In the genomic region with DNA sequence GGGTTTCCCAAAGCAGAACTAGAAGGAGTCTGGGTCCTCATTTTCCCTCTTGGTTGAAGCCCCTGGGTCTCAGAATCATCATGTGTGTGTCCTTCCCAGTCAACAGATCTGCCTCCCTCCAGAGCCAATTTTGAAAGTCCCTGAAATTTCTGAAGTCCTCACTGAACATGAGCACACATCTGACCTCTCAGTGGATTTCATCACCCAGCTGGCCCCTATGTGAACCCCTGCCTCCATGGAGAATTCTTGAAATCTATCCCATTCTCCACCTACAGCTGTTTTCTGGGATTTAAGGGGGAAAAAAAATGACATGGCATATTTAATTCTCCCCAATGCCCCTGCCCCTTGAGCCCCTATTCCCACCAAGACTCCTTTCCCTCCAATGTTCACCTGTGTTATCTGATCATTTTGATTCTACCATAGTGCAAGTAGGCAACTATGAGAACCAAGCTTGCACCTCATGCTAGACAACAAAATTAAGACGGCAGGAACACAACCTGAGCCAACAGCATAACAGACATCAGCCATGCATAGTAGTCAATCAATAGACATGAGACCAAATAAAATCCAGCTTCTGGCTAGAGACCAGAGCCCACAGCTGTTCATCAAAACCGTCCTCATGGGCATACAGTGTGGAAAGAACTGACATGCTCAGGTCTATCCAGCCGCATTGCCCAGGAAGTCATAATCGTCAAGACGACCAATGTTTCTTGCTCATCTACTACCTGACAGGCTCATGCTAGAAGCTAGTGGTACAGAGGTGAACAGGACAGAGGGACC, we compare ENCODE assay signal across 17 cellular contexts. TPM values are rescaled to one million over a fixed set of nuclear protein-coding genes. Genes with fewer than 3 reads are reported as not detected.
A peak's percentile ranks its signal among the peaks of the same experiment; 100 is the strongest.
DNase-seq lines count a peak whose midpoint lies in the region; ATAC-seq and TF ChIP-seq lines count a peak whose summit lies in the region.
"Had no signal": no experiment of that assay in that cellular context is flagged by ENCODE, and none has a peak within 500 bp of the region (broad histone marks: within the 10 kb centered on the region; RNA-seq: fewer than 3 reads in every experiment).

No MANE protein-coding gene starts in this region.

- intact Hi-C loops in MCF 10A (cut with micrococcal nuclease) (no loop called here), mammary epithelial cell (cut with micrococcal nuclease) (no loop called here), heart right ventricle (cut with DNase I) (loop anchor here in 1 of 10 donors (10.0 kb wide), 1 partner anchor 379 kb away; no protein-coding TSS in a partner anchor), sciatic nerve (cut with DNase I) (no loop called here)

- H3K27me3 ChIP-seq in mammary epithelial cell (ENCODE audit: insufficient read depth, low read length) (no peaks in the 10 kb centered on the region), SJCRH30 (no peaks in the 10 kb centered on the region), heart right ventricle (peaks cover 0 to 9% (median 0%) of the 10 kb centered on the region in 7 donors), gastroesophageal sphincter (peaks cover 35% of the 10 kb centered on the region)
- H3K27me3 ChIP-seq: body of pancreas, upper lobe of right lung had no signal

- ATAC-seq in heart right ventricle (peak in 7 of 8 donors; percentile 46 to 80 (median 69)), sciatic nerve (peak; percentile 89), gastroesophageal sphincter (no peak)
- ATAC-seq: body of pancreas, upper lobe of right lung had no signal

- peaks cover 53% of the 10 kb centered on the region for H3K4me1 Mint-ChIP-seq in MCF 10A (ENCODE audit: insufficient read depth, unreplicated experiment)
- H3K4me1 Mint-ChIP-seq: activated B cell treated with CpG ODN at 0.5 μM for 24 hours; activated naive CD8-positive, alpha-beta T cell treated with anti-CD3 and anti-CD28 coated beads, Interleukin-2, amount 10 ng/mL, durations not matched to agents 7 days and 5 days had no signal

- dilution Hi-C loops in mammary epithelial cell (cut with HindIII; ENCODE audit: low sequenced_read_pairs): loop anchor here (25.0 kb wide), 1 partner anchor 402 kb away; no protein-coding TSS in a partner anchor

- H3K27me3 Mint-ChIP-seq in MCF 10A (ENCODE audit: insufficient read depth, unreplicated experiment): no peaks in the 10 kb centered on the region
- H3K27me3 Mint-ChIP-seq: activated B cell treated with CpG ODN at 0.5 μM for 24 hours; activated naive CD8-positive, alpha-beta T cell treated with anti-CD3 and anti-CD28 coated beads, Interleukin-2, amount 10 ng/mL, durations not matched to agents 7 days and 5 days had no signal

- no peak overlapping the region for H3K4me2 ChIP-seq in mammary epithelial cell (ENCODE audit: insufficient read depth, low read depth, low read length)

- no peak for TF ChIP-seq EP300 in gastroesophageal sphincter (IDR thresholded peaks at IDR 0.05)

- POLR2A ChIA-PET in MCF 10A (lab: Yijun Ruan, JAX): interaction anchor here (0.6 to 2.4 kb wide), 5 partner anchors 9 to 399 kb away, joined by 3 to 8 read pairs (median 4); partner anchors contain the start of gene SOX9

- H3K79me2 ChIP-seq in mammary epithelial cell (ENCODE audit: insufficient read depth, low read length): no peaks in the 10 kb centered on the region

- H3K4me3 ChIP-seq in mammary epithelial cell (replicated peaks in 1 of 3; ENCODE audit: insufficient read depth in 1 of 3, low read depth in 2 of 3, low read length in 3 of 3) (no peak overlapping the region), SJCRH30 (no peak overlapping the region), heart right ventricle (no peak overlapping the region), gastroesophageal sphincter (no peak overlapping the region)
- H3K4me3 ChIP-seq: body of pancreas, lung, upper lobe of right lung had no signal

- no peak overlapping the region for H2AFZ ChIP-seq in mammary epithelial cell (ENCODE audit: low read depth, low read length)

- BruUV-seq in MCF 10A (replicated peaks; lab: Mats Ljungman, UMichigan) (no TSS peak), mammary epithelial cell (replicated peaks; lab: Mats Ljungman, UMichigan) (no TSS peak)

- peak; percentile 47 for DNase-seq in MCF 10A (ENCODE audit: unreplicated experiment)
- no peak for DNase-seq in mammary epithelial cell
- peak; percentile 84 to 97 for DNase-seq in SJCRH30
- no peak for DNase-seq in heart right ventricle
- no peak for DNase-seq in sciatic nerve (ENCODE audit: low spot score)
- DNase-seq in NCI-H524 treated with DMSO at 0.1 percent for 48 hours (lab: John Stamatoyannopoulos, UW): no peak
- no peak for DNase-seq in ACHN
- DNase-seq: activated B cell treated with CpG ODN at 0.5 μM for 24 hours; activated CD4-positive, alpha-beta T cell treated with anti-CD3 and anti-CD28 coated beads, Interleukin-2, amount 50 U/mL, for 48 hours; activated naive CD8-positive, alpha-beta T cell treated with anti-CD3 and anti-CD28 coated beads, Interleukin-2, amount 10 ng/mL, durations not matched to agents 7 days and 5 days; body of pancreas; COR-L47; GOT3; NCI-H510A treated with DMSO at 0.1 percent for 48 hours; upper lobe of right lung had no signal

- no peaks in the 10 kb centered on the region for H3K36me3 Mint-ChIP-seq in MCF 10A (ENCODE audit: insufficient read depth, unreplicated experiment)
- H3K36me3 Mint-ChIP-seq: activated naive CD8-positive, alpha-beta T cell treated with anti-CD3 and anti-CD28 coated beads, Interleukin-2, amount 10 ng/mL, durations not matched to agents 7 days and 5 days had no signal

- in situ Hi-C loops in mammary epithelial cell (cut with MboI; ENCODE audit: low sequenced_read_pairs in 2 of 2): no loop called here
- in situ Hi-C loops in ACHN (cut with HindIII; ENCODE audit: low pct_ligation_motif_present, low pct_unique_long_range_greater_than_20kb, low sequenced_read_pairs): loop anchor here (25.0 kb wide), 1 partner anchor 277 kb away; no protein-coding TSS in a partner anchor

- H3K36me3 ChIP-seq in mammary epithelial cell (ENCODE audit: insufficient read depth, low read length) (no peaks in the 10 kb centered on the region), SJCRH30 (no peaks in the 10 kb centered on the region), heart right ventricle (no peaks in the 10 kb centered on the region), gastroesophageal sphincter (no peaks in the 10 kb centered on the region)
- H3K36me3 ChIP-seq: upper lobe of right lung had no signal

- WGBS in mammary epithelial cell (ENCODE audit: low coverage, missing lambda C conversion rate): 89% methylated on average over 5 of the region's 5 CpGs
- 73 to 83% methylated on average over 5 of the region's 5 CpGs for WGBS in heart right ventricle, 2 donors
- WGBS in gastroesophageal sphincter (ENCODE audit: low coverage in 1 of 2), 2 donors: 81 to 90% methylated on average over 3 to 5 of the region's 5 CpGs

- H3K27ac ChIP-seq in mammary epithelial cell (ENCODE audit: insufficient read depth, low read depth, low read length) (no peak overlapping the region), SJCRH30 (peak overlapping the region; percentile 97), heart right ventricle (peak overlapping the region in 4 of 10 donors; percentile 2 to 62 (median 46)), gastroesophageal sphincter (no peak overlapping the region)
- H3K27ac ChIP-seq: body of pancreas, upper lobe of right lung had no signal

- H3K4me1 ChIP-seq in mammary epithelial cell (ENCODE audit: insufficient read depth, low read length): peaks cover 23% of the 10 kb centered on the region
- peaks cover 49% of the 10 kb centered on the region for H3K4me1 ChIP-seq in SJCRH30
- H3K4me1 ChIP-seq in heart right ventricle: peaks cover 0 to 14% (median 0%) of the 10 kb centered on the region in 9 donors
- H3K4me1 ChIP-seq in gastroesophageal sphincter: no peaks in the 10 kb centered on the region
- H3K4me1 ChIP-seq: body of pancreas, upper lobe of right lung had no signal

- no peak overlapping the region for H3K4me3 Mint-ChIP-seq in MCF 10A (ENCODE audit: unreplicated experiment)
- H3K4me3 Mint-ChIP-seq: activated B cell treated with CpG ODN at 0.5 μM for 24 hours; activated naive CD8-positive, alpha-beta T cell treated with anti-CD3 and anti-CD28 coated beads, Interleukin-2, amount 10 ng/mL, durations not matched to agents 7 days and 5 days had no signal

- no peak for TF ChIP-seq CTCF in MCF 10A (IDR thresholded peaks at IDR 0.05; ENCODE audit: unreplicated experiment)
- TF ChIP-seq CTCF in mammary epithelial cell (conservative IDR thresholded peaks at IDR 0.05 in 1 of 2, IDR thresholded peaks at IDR 0.05 in 1 of 2; ENCODE audit: extremely low read depth in 1 of 2, insufficient read depth in 1 of 2, low read depth in 1 of 2, low read length in 2 of 2): no peak
- no peak for TF ChIP-seq CTCF in heart right ventricle (IDR thresholded peaks at IDR 0.05)
- TF ChIP-seq CTCF in gastroesophageal sphincter (IDR thresholded peaks at IDR 0.05): no peak

- TF ChIP-seq POLR2A in gastroesophageal sphincter (IDR thresholded peaks at IDR 0.05): no peak

- H3K9me3 ChIP-seq in mammary epithelial cell (replicated peaks; ENCODE audit: insufficient read depth, low read length): no peaks in the 10 kb centered on the region
- H3K9me3 ChIP-seq in SJCRH30 (replicated peaks): no peaks in the 10 kb centered on the region
- no peaks in the 10 kb centered on the region for H3K9me3 ChIP-seq in heart right ventricle
- no peaks in the 10 kb centered on the region for H3K9me3 ChIP-seq in gastroesophageal sphincter
- H3K9me3 ChIP-seq: body of pancreas, upper lobe of right lung had no signal

- no peak overlapping the region for H3K9ac ChIP-seq in mammary epithelial cell (ENCODE audit: insufficient read depth, low read length)

- H4K20me1 ChIP-seq in mammary epithelial cell (ENCODE audit: insufficient read depth, low read length): no peaks in the 10 kb centered on the region

- CTCF ChIA-PET in MCF 10A (lab: Yijun Ruan, JAX): interaction anchor here (0.6 to 1.2 kb wide), 4 partner anchors 301 to 887 kb away, joined by 3 to 4 read pairs (median 3); no protein-coding TSS in a partner anchor
- CTCF ChIA-PET in mammary epithelial cell (lab: Charles Lee; ENCODE audit: low non-redundant PET): no interaction called here

- no peaks in the 10 kb centered on the region for H3K9me3 Mint-ChIP-seq in MCF 10A (ENCODE audit: unreplicated experiment)
- H3K9me3 Mint-ChIP-seq: activated B cell treated with CpG ODN at 0.5 μM for 24 hours; activated naive CD8-positive, alpha-beta T cell treated with anti-CD3 and anti-CD28 coated beads, Interleukin-2, amount 10 ng/mL, durations not matched to agents 7 days and 5 days had no signal

- H3K27ac Mint-ChIP-seq in MCF 10A (ENCODE audit: low read depth, unreplicated experiment): no peak overlapping the region
- H3K27ac Mint-ChIP-seq: activated B cell treated with CpG ODN at 0.5 μM for 24 hours; activated naive CD8-positive, alpha-beta T cell treated with anti-CD3 and anti-CD28 coated beads, Interleukin-2, amount 10 ng/mL, durations not matched to agents 7 days and 5 days had no signal

RNA-seq across cellular contexts. Expression of gene SOX9, which starts 14.9 kb away (rescaled TPM):
- total RNA-seq in MCF 10A (2022): 2.6 and 4.5 TPM in 2 replicates
- 10 to 100 TPM; 77.4 to 81.9 TPM for total RNA-seq in mammary epithelial cell
- polyA plus RNA-seq in mammary epithelial cell: 31.6 TPM
- polyA minus RNA-seq in mammary epithelial cell: 33.8 TPM
- 104 and 105 TPM in 2 replicates for total RNA-seq in SJCRH30 (2014; rRNA removed; shearing (Covaris generic))
- 10 to 100 TPM in 8 of 10 donors, 1 to 10 TPM in 2; 7.9 to 25.7 (median 12.8) TPM for total RNA-seq in heart right ventricle
- 10 to 100 TPM in 1 of 2 donors, 1 to 10 TPM in 1; 5.0 to 16.1 TPM for polyA plus RNA-seq in heart right ventricle
- 42.0 TPM for total RNA-seq in sciatic nerve
- total RNA-seq in gastroesophageal sphincter: 1 to 10 TPM; 1.1 to 5.4 (median 2.5) TPM
- total RNA-seq: activated naive CD8-positive, alpha-beta T cell treated with anti-CD3 and anti-CD28 coated beads, Interleukin-2, amount 10 ng/mL, durations not matched to agents 7 days and 5 days had no signal

Comparison
In these comparisons a context has a peak if more than half of its experiments do, and no peak if none do; other contexts are left out.
1. DNase-seq: peak in MCF 10A (single experiment) and SJCRH30 (2 of 2); none in mammary epithelial cell (single experiment), heart right ventricle (0 of 2), sciatic nerve (single experiment), NCI-H524 treated with DMSO at 0.1 percent for 48 hours (single experiment) and ACHN (single experiment).